1 cellular context compared by ENCODE assay signal in the genomic region with DNA sequence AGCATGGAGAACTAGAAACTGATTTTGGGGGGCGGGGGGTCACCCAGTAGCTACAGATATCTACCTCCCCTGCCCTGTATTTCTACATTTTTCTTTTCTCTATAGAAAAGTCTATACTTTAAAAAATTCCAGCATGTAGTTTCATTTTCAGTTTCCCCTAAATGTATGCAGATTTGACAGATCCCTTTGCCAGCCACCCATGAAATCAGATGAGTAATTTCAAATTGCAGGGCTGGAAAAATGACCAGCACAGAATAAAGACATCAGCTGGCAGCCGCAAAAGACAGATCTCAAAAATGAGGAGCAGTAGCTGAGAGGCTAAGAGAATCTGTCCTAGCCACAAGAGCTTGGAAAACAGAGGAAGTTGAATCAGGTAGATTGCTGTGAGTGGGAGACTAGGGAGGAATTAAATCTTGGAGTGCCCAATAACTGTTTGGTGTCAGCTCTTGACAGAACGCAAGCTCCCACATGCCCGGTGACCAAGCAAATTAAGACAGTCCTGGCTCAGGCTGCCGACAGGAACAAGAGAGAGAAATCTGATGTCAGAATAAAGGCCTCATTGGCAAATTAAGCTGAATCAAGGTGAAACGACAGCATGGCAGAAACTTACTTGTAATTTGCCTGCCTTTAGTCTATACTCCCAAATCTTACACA.
TF ChIP-seq lines count a peak whose summit lies in the region.

No MANE protein-coding gene starts in this region.

TF ChIP-seq in GM23338, 12 proteins besides CTCF, POLR2A, EP300 and RAD21:
- TF ChIP-seq, protein P1, sequence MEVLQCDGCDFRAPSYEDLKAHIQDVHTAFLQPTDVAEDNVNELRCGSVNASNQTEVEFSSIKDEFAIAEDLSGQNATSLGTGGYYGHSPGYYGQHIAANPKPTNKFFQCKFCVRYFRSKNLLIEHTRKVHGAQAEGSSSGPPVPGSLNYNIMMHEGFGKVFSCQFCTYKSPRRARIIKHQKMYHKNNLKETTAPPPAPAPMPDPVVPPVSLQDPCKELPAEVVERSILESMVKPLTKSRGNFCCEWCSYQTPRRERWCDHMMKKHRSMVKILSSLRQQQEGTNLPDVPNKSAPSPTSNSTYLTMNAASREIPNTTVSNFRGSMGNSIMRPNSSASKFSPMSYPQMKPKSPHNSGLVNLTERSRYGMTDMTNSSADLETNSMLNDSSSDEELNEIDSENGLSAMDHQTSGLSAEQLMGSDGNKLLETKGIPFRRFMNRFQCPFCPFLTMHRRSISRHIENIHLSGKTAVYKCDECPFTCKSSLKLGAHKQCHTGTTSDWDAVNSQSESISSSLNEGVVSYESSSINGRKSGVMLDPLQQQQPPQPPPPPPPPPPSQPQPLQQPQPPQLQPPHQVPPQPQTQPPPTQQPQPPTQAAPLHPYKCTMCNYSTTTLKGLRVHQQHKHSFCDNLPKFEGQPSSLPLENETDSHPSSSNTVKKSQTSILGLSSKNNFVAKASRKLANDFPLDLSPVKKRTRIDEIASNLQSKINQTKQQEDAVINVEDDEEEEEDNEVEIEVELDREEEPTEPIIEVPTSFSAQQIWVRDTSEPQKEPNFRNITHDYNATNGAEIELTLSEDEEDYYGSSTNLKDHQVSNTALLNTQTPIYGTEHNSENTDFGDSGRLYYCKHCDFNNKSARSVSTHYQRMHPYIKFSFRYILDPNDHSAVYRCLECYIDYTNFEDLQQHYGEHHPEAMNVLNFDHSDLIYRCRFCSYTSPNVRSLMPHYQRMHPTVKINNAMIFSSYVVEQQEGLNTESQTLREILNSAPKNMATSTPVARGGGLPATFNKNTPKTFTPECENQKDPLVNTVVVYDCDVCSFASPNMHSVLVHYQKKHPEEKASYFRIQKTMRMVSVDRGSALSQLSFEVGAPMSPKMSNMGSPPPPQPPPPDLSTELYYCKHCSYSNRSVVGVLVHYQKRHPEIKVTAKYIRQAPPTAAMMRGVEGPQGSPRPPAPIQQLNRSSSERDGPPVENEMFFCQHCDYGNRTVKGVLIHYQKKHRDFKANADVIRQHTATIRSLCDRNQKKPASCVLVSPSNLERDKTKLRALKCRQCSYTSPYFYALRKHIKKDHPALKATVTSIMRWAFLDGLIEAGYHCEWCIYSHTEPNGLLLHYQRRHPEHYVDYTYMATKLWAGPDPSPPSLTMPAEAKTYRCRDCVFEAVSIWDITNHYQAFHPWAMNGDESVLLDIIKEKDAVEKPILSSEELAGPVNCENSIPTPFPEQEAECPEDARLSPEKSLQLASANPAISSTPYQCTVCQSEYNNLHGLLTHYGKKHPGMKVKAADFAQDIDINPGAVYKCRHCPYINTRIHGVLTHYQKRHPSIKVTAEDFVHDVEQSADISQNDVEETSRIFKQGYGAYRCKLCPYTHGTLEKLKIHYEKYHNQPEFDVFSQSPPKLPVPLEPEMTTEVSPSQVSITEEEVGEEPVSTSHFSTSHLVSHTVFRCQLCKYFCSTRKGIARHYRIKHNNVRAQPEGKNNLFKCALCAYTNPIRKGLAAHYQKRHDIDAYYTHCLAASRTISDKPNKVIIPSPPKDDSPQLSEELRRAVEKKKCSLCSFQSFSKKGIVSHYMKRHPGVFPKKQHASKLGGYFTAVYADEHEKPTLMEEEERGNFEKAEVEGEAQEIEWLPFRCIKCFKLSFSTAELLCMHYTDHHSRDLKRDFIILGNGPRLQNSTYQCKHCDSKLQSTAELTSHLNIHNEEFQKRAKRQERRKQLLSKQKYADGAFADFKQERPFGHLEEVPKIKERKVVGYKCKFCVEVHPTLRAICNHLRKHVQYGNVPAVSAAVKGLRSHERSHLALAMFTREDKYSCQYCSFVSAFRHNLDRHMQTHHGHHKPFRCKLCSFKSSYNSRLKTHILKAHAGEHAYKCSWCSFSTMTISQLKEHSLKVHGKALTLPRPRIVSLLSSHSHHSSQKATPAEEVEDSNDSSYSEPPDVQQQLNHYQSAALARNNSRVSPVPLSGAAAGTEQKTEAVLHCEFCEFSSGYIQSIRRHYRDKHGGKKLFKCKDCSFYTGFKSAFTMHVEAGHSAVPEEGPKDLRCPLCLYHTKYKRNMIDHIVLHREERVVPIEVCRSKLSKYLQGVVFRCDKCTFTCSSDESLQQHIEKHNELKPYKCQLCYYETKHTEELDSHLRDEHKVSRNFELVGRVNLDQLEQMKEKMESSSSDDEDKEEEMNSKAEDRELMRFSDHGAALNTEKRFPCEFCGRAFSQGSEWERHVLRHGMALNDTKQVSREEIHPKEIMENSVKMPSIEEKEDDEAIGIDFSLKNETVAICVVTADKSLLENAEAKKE (CRISPR knock-in tag; IDR thresholded peaks at IDR 0.05): no peak
- no peak for TF ChIP-seq EZH2 (IDR thresholded peaks at IDR 0.05; ENCODE audit: low read depth, unreplicated experiment)
- TF ChIP-seq ETS1 (IDR thresholded peaks at IDR 0.05): no peak
- TF ChIP-seq NANOG (IDR thresholded peaks at IDR 0.05; ENCODE audit: borderline replicate concordance): no peak
- TF ChIP-seq ZNF114 (CRISPR knock-in tag; IDR thresholded peaks at IDR 0.05): no peak
- no peak for TF ChIP-seq EZH2phosphoT487 (IDR thresholded peaks at IDR 0.05; ENCODE audit: unreplicated experiment)
- TF ChIP-seq STAT1 (IDR thresholded peaks at IDR 0.05; ENCODE audit: unreplicated experiment): no peak
- no peak for TF ChIP-seq JUNB (IDR thresholded peaks at IDR 0.05; ENCODE audit: unreplicated experiment)
- TF ChIP-seq ZNF331 (CRISPR knock-in tag; IDR thresholded peaks at IDR 0.05; ENCODE audit: low read depth): no peak
- no peak for TF ChIP-seq POLR2AphosphoS5 (IDR thresholded peaks at IDR 0.05; ENCODE audit: low read depth)
- no peak for TF ChIP-seq CREB1 (CRISPR knock-in tag; IDR thresholded peaks at IDR 0.05; ENCODE audit: low read depth)
- TF ChIP-seq, protein P2, sequence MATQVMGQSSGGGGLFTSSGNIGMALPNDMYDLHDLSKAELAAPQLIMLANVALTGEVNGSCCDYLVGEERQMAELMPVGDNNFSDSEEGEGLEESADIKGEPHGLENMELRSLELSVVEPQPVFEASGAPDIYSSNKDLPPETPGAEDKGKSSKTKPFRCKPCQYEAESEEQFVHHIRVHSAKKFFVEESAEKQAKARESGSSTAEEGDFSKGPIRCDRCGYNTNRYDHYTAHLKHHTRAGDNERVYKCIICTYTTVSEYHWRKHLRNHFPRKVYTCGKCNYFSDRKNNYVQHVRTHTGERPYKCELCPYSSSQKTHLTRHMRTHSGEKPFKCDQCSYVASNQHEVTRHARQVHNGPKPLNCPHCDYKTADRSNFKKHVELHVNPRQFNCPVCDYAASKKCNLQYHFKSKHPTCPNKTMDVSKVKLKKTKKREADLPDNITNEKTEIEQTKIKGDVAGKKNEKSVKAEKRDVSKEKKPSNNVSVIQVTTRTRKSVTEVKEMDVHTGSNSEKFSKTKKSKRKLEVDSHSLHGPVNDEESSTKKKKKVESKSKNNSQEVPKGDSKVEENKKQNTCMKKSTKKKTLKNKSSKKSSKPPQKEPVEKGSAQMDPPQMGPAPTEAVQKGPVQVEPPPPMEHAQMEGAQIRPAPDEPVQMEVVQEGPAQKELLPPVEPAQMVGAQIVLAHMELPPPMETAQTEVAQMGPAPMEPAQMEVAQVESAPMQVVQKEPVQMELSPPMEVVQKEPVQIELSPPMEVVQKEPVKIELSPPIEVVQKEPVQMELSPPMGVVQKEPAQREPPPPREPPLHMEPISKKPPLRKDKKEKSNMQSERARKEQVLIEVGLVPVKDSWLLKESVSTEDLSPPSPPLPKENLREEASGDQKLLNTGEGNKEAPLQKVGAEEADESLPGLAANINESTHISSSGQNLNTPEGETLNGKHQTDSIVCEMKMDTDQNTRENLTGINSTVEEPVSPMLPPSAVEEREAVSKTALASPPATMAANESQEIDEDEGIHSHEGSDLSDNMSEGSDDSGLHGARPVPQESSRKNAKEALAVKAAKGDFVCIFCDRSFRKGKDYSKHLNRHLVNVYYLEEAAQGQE (IDR thresholded peaks at IDR 0.05; ENCODE audit: unreplicated experiment): no peak
